ENCODE assay signal across 1 cellular context in the genomic region with DNA sequence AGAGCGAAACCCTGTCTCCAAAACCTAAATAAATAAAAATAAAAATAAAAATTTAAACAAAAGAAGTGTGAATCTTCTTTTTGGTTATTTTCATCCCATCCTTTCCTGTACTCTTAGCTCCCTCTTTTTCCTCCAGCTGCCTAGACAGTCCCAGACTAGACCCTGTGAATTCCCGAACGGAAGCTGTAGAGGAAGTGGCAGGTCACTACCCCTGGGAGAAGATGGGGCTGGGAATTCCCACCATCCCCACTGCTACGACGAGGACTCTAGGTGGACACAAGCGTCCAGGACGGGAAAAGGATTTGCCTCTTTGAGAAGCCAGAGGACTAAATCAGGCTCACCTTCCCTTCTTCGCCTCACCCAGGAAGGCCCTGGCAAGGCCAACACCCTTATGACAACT.
TF ChIP-seq lines count a peak whose summit lies in the region.

No MANE protein-coding gene starts in this region.

TF ChIP-seq in IMR-90, 13 proteins besides CTCF, POLR2A, EP300 and RAD21:
- TF ChIP-seq CEBPB (IDR thresholded peaks at IDR 0.05; ENCODE audit: low read depth, low read length) (no peak), USF2 (IDR thresholded peaks at IDR 0.05; ENCODE audit: low read depth, low read length) (no peak), CHD1 (IDR thresholded peaks at IDR 0.05; ENCODE audit: low read depth, low read length) (no peak), RFX5 (IDR thresholded peaks at IDR 0.05; ENCODE audit: low read depth, low read length) (no peak), FOS (IDR thresholded peaks at IDR 0.05; ENCODE audit: low read depth, low read length) (no peak), MXI1 (IDR thresholded peaks at IDR 0.05; ENCODE audit: borderline replicate concordance, low read depth, low read length) (no peak), RCOR1 (IDR thresholded peaks at IDR 0.05; ENCODE audit: insufficient replicate concordance, low read length) (no peak), NFE2L2 (IDR thresholded peaks at IDR 0.05; ENCODE audit: low read depth, low read length) (no peak), ELK1 (IDR thresholded peaks at IDR 0.05; ENCODE audit: borderline replicate concordance, low read depth, low read length) (no peak), BHLHE40 (IDR thresholded peaks at IDR 0.05; ENCODE audit: low read depth, low read length) (no peak), MAFK (IDR thresholded peaks at IDR 0.05; ENCODE audit: low read depth, low read length) (no peak), MAZ (IDR thresholded peaks at IDR 0.05; ENCODE audit: borderline replicate concordance, low read depth, low read length) (no peak), SMC3 (IDR thresholded peaks at IDR 0.05; ENCODE audit: low read depth, low read length) (no peak)
TF ChIP-seq in IMR-90: peak in this region for 0.
